Comparison of ENCODE assay signal across 8 cellular contexts in genomic region chr1:200802865-200803512, GRCh38.
DNase-seq lines count a peak whose midpoint lies in the region; ATAC-seq and TF ChIP-seq lines count a peak whose summit lies in the region.

No MANE protein-coding gene starts in this region.

- POLR2A ChIA-PET in SK-N-SH (lab: Yijun Ruan, JAX), result no interaction called here

- no peak overlapping the region for H3K4me2 ChIP-seq in SK-N-SH

- H3K36me3 ChIP-seq in SK-N-SH (replicated peaks in 1 of 2; ENCODE audit: control insufficient read depth in 1 of 2, insufficient read depth in 2 of 2, low read length in 1 of 2) (peaks cover 20 to 27% of the 10 kb centered on the region in 2 experiments), uterus (no peaks in the 10 kb centered on the region)

- no peaks in the 10 kb centered on the region for H3K9me2 ChIP-seq in SK-N-SH

- intact Hi-C loops in Right ventricle myocardium inferior (cut with DNase I) (loop anchor here (1.0 to 2.0 kb wide), 3 partner anchors 64 to 183 kb away; partner anchors contain the start of genes CAMSAP2, DDX59 and KIF14), posterior vena cava (cut with DNase I) (loop anchor here (5.0 to 10.0 kb wide), 2 partner anchors 176 to 178 kb away; partner anchors contain the start of gene KIF14 (in 1 of the 2)), uterus (cut with DNase I; ENCODE audit: low total_unique reads) (loop anchor here (10.0 kb wide), 1 partner anchor 178 kb away; the partner anchor contains the start of gene KIF14)

- H3K9ac ChIP-seq in SK-N-SH, result no peak overlapping the region

- peak in 1 of 2 experiments; percentile 37; a peak in 1 of 4 replicates for TF ChIP-seq EP300 in SK-N-SH (IDR thresholded peaks at IDR 0.05; ENCODE audit: borderline replicate concordance in 1 of 2, low read depth in 1 of 2, low read length in 1 of 2)

- no peak overlapping the region for H3K4me3 ChIP-seq in NB4 (ENCODE audit: low read depth, low read length)
- H3K4me3 ChIP-seq in SK-N-SH (ENCODE audit: low read depth in 2 of 2, low read length in 1 of 2), result peak overlapping the region in 1 of 2 experiments; percentile 16; a peak in 1 of 4 replicates
- H3K4me3 ChIP-seq in uterus, result no peak overlapping the region

- WGBS in SK-N-SH (ENCODE audit: low lambda C conversion rate), result 46% methylated on average over 2 of the region's 2 CpGs

- CTCF ChIA-PET in SK-N-SH (lab: Yijun Ruan, JAX), result interaction anchor here (0.5 to 4.1 kb wide), 32 partner anchors 9 to 244 kb away, joined by 3 to 62 read pairs (median 3); partner anchors contain the start of genes CAMSAP2 and KIF14

- H3F3A ChIP-seq in SK-N-SH (replicated peaks; ENCODE audit: insufficient read depth), result peaks cover 12% of the 10 kb centered on the region

- peaks cover 39% of the 10 kb centered on the region for H4K20me1 ChIP-seq in SK-N-SH (ENCODE audit: insufficient read depth)

- TF ChIP-seq CTCF in NB4 (IDR thresholded peaks at IDR 0.05; ENCODE audit: low read depth, low read length) (peak; percentile 90), SK-N-SH (IDR thresholded peaks at IDR 0.05) (peak; percentile 97), uterus (IDR thresholded peaks at IDR 0.05) (peak; percentile 87 to 93 (median 92))

- TF ChIP-seq RAD21 in SK-N-SH (IDR thresholded peaks at IDR 0.05; ENCODE audit: low read length), result peak; percentile 94

- H3K4me1 ChIP-seq in SK-N-SH (ENCODE audit: control insufficient read depth in 1 of 2, insufficient read depth in 2 of 2, low read depth in 1 of 2, low read length in 1 of 2), result no peaks in the 10 kb centered on the region; a peak in 1 of 4 replicates
- H3K4me1 ChIP-seq in uterus, result no peaks in the 10 kb centered on the region

- no peak overlapping the region for H2AFZ ChIP-seq in SK-N-SH (ENCODE audit: low read depth)

- ATAC-seq in Right ventricle myocardium inferior, result peak; percentile 76

- H3K27me3 ChIP-seq in SK-N-SH (ENCODE audit: insufficient read depth), result no peaks in the 10 kb centered on the region
- no peaks in the 10 kb centered on the region for H3K27me3 ChIP-seq in uterus

- TF ChIP-seq POLR2A in NB4 (IDR thresholded peaks at IDR 0.05; ENCODE audit: extremely low read depth, insufficient read length) (no peak), uterus (IDR thresholded peaks at IDR 0.05) (no peak)

- DNase-seq in DMS53 (lab: John Stamatoyannopoulos, UW) (peak; percentile 93), H4 (ENCODE audit: low spot score) (peak; percentile 67), NB4 (ENCODE audit: low read depth) (peak; percentile 76), SK-N-SH (peak; percentile 66), Right ventricle myocardium inferior (ENCODE audit: missing footprints) (peak; percentile 72), posterior vena cava (ENCODE audit: low spot score) (peak; percentile 87), uterus (peak; percentile 78 to 83)
- DNase-seq in activated naive CD4-positive, alpha-beta T cell treated with anti-CD3 and anti-CD28 coated beads, Interleukin-2, amount 50 U/mL, for 16 hours, result peak; percentile 73

- H3K79me2 ChIP-seq in SK-N-SH (ENCODE audit: insufficient read depth), result peaks cover 84% of the 10 kb centered on the region

- peak overlapping the region in 1 of 2 experiments; percentile 5; a peak in 1 of 4 replicates for H3K27ac ChIP-seq in SK-N-SH (ENCODE audit: low read depth in 2 of 2, low read length in 1 of 2)
- no peak overlapping the region for H3K27ac ChIP-seq in uterus

- H3K9me3 ChIP-seq in SK-N-SH, result no peaks in the 10 kb centered on the region
- H3K9me3 ChIP-seq in uterus, result no peaks in the 10 kb centered on the region

TF ChIP-seq in SK-N-SH, 30 proteins besides CTCF, POLR2A, EP300 and RAD21:
- TF ChIP-seq GABPA (IDR thresholded peaks at IDR 0.05; ENCODE audit: low read depth) (no peak), ELF1 (IDR thresholded peaks at IDR 0.05) (no peak), NFIC (IDR thresholded peaks at IDR 0.05; ENCODE audit: borderline replicate concordance) (no peak), USF1 (IDR thresholded peaks at IDR 0.05; ENCODE audit: borderline replicate concordance, low read depth) (no peak), SMC3 (IDR thresholded peaks at IDR 0.05; ENCODE audit: low read depth, low read length) (peak; percentile 97), REST (IDR thresholded peaks at IDR 0.05; ENCODE audit: low read depth, low read length) (no peak), POLR2AphosphoS5 (IDR thresholded peaks at IDR 0.05; ENCODE audit: low read depth, low read length) (no peak), YY1 (IDR thresholded peaks at IDR 0.05; ENCODE audit: low read depth) (no peak), USF2 (IDR thresholded peaks at IDR 0.05; ENCODE audit: borderline replicate concordance, low read depth, low read length) (no peak), MXI1 (IDR thresholded peaks at IDR 0.05; ENCODE audit: low read depth, low read length) (peak; percentile 33; the same call in 1 of the 2 replicates), RCOR1 (IDR thresholded peaks at IDR 0.05; ENCODE audit: low read length) (0 out of 2 replicates have a peak, but pooled peaks have one; percentile 20), MEF2A (IDR thresholded peaks at IDR 0.05; ENCODE audit: borderline replicate concordance, low read depth) (no peak), PBX3 (IDR thresholded peaks at IDR 0.05) (no peak), FOSL2 (IDR thresholded peaks at IDR 0.05; ENCODE audit: borderline replicate concordance, low read depth) (no peak), EZH2phosphoT487 (IDR thresholded peaks at IDR 0.05; ENCODE audit: borderline replicate concordance, low read depth) (no peak), FOXJ3 (CRISPR knock-in tag; IDR thresholded peaks at IDR 0.05) (no peak)
